In the genomic region with DNA sequence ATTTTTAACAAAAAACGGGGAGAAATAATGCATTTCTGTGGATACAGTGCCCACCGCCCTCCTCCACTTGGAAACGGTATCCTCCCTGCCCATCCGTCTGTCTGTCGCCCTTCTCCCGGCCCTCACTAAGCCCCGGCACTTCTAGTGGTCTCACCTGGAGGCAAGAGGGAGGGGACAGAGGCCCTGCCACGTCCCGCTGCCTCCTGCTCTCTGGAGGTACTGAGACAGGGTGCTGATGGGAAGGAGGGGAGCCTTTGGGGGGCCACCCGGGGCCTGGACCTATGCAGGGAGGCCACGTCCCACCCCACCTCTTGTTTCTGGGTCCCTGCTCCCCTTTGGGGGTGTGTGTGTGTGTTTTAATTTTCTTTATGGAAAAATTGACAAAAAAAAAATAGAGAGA, we compare ENCODE assay signal across 20 cellular contexts. TPM values are rescaled to one million over a fixed set of nuclear protein-coding genes. Genes with fewer than 3 reads are reported as not detected.
DNase-seq lines count a peak whose midpoint lies in the region; ATAC-seq and TF ChIP-seq lines count a peak whose summit lies in the region.
"Had no signal": no experiment of that assay in that cellular context is flagged by ENCODE, and none has a peak within 500 bp of the region (broad histone marks: within the 10 kb centered on the region; RNA-seq: fewer than 3 reads in every experiment).

No MANE protein-coding gene starts in this region.

- peaks cover 32% of the 10 kb centered on the region for H3K27me3 Mint-ChIP-seq in Calu3 (ENCODE audit: unreplicated experiment)
- peaks cover 0 to 13% of the 10 kb centered on the region in 2 donors for H3K27me3 Mint-ChIP-seq in natural killer cell treated with Interleukin-12 subunit alpha and Interleukin-12 subunit beta and Interleukin-15 and Interleukin-18, amount 100 ng/mL, for 72 hours

- no peak overlapping the region for H3K4me3 ChIP-seq in BLaER1
- H3K4me3 ChIP-seq in adrenal gland = no peak overlapping the region
- no peak overlapping the region for H3K4me3 ChIP-seq in liver (ENCODE audit: low read depth in 1 of 3, low read length in 3 of 3)
- H3K4me3 ChIP-seq: GM23248, PC-9, SJSA1 had no signal

- H3K9me3 ChIP-seq in BLaER1 (no peaks in the 10 kb centered on the region), adrenal gland (replicated peaks in 1 of 3) (no peaks in the 10 kb centered on the region), liver (ENCODE audit: control insufficient read depth in 4 of 4, low read length in 3 of 4) (no peaks in the 10 kb centered on the region)
- H3K9me3 ChIP-seq: SJSA1 had no signal

- no peaks in the 10 kb centered on the region for H3K4me1 Mint-ChIP-seq in Calu3 (ENCODE audit: low read depth, unreplicated experiment)
- H3K4me1 Mint-ChIP-seq in natural killer cell treated with Interleukin-12 subunit alpha and Interleukin-12 subunit beta and Interleukin-15 and Interleukin-18, amount 100 ng/mL, for 72 hours (ENCODE audit: low read depth in 2 of 2) = peaks cover 0 to 8% of the 10 kb centered on the region in 2 donors

- no peaks in the 10 kb centered on the region for H3K27me3 ChIP-seq in BLaER1
- H3K27me3 ChIP-seq in adrenal gland = no peaks in the 10 kb centered on the region
- no peaks in the 10 kb centered on the region for H3K27me3 ChIP-seq in liver (ENCODE audit: control insufficient read depth in 4 of 4, insufficient read depth in 4 of 4, low read length in 3 of 4)
- H3K27me3 ChIP-seq: SJSA1 had no signal

- H3K36me3 ChIP-seq in BLaER1 (peaks cover 57% of the 10 kb centered on the region), adrenal gland (replicated peaks in 1 of 2) (peaks cover 0 to 45% of the 10 kb centered on the region in 2 donors), liver (ENCODE audit: control insufficient read depth in 4 of 4, insufficient read depth in 3 of 4, low read depth in 1 of 4, low read length in 3 of 4) (peaks cover 0 to 13% (median 10%) of the 10 kb centered on the region in 4 donors)

- H3K9ac ChIP-seq in BLaER1 (no peak overlapping the region), liver (ENCODE audit: low read depth in 1 of 2, low read length in 2 of 2) (peak overlapping the region in 1 of 2 donors; percentile 14)
- H3K9ac ChIP-seq: GM23248 had no signal

- H3K27ac Mint-ChIP-seq in Calu3 (ENCODE audit: unreplicated experiment) = no peak overlapping the region
- no peak overlapping the region for H3K27ac Mint-ChIP-seq in natural killer cell treated with Interleukin-12 subunit alpha and Interleukin-12 subunit beta and Interleukin-15 and Interleukin-18, amount 100 ng/mL, for 72 hours

- TF ChIP-seq POLR2A in adrenal gland (IDR thresholded peaks at IDR 0.05) = no peak

- H3K4me3 Mint-ChIP-seq in Calu3 (ENCODE audit: low read depth, unreplicated experiment) = no peak overlapping the region
- H3K4me3 Mint-ChIP-seq in natural killer cell treated with Interleukin-12 subunit alpha and Interleukin-12 subunit beta and Interleukin-15 and Interleukin-18, amount 100 ng/mL, for 72 hours = no peak overlapping the region

- H3K36me3 Mint-ChIP-seq in Calu3 (ENCODE audit: insufficient read depth, unreplicated experiment) = peaks cover 56% of the 10 kb centered on the region
- no peaks in the 10 kb centered on the region for H3K36me3 Mint-ChIP-seq in natural killer cell treated with Interleukin-12 subunit alpha and Interleukin-12 subunit beta and Interleukin-15 and Interleukin-18, amount 100 ng/mL, for 72 hours

- no peaks in the 10 kb centered on the region for H3K9me3 Mint-ChIP-seq in Calu3 (ENCODE audit: low read depth, unreplicated experiment)
- no peaks in the 10 kb centered on the region for H3K9me3 Mint-ChIP-seq in natural killer cell treated with Interleukin-12 subunit alpha and Interleukin-12 subunit beta and Interleukin-15 and Interleukin-18, amount 100 ng/mL, for 72 hours

- BruUV-seq in Calu3 (replicated peaks; lab: Mats Ljungman, UMichigan) = TSS peak; percentile 57

- no peak for ATAC-seq in natural killer cell treated with Interleukin-12 subunit alpha and Interleukin-12 subunit beta and Interleukin-15 and Interleukin-18, amount 100 ng/mL, for 72 hours

- intact Hi-C loops in Calu3 (cut with micrococcal nuclease; ENCODE audit: unreplicated experiment) (no loop called here), adrenal gland (cut with DNase I) (loop anchor here in 1 of 2 donors (10.0 kb wide), 1 partner anchor 185 kb away; no protein-coding TSS in a partner anchor)

- no peak for TF ChIP-seq RAD21 in liver (IDR thresholded peaks at IDR 0.05)

- DNase-seq in Calu3 (no peak), adrenal gland (no peak), NCI-H2227 (lab: John Stamatoyannopoulos, UW; ENCODE audit: unreplicated experiment) (no peak), KG1 (lab: John Stamatoyannopoulos, UW) (no peak)
- DNase-seq in natural killer cell treated with Interleukin-12 subunit alpha and Interleukin-12 subunit beta and Interleukin-15 and Interleukin-18, amount 100 ng/mL, for 72 hours (ENCODE audit: low spot score) = no peak
- DNase-seq: ACHN, GDM1, GM23248, HCEC 1CT, MV-4-11, NCI-H1694 treated with DMSO at 0.1 percent for 48 hours, NCI-H2107, NCI-H2227 treated with DMSO at 0.1 percent for 48 hours, NCI-H510A treated with DMSO at 0.1 percent for 48 hours, NCI-H774, PC-9 had no signal

- H3K27ac ChIP-seq in BLaER1 = no peak overlapping the region
- peak overlapping the region in 4 of 5 donors; percentile 54 to 89 (median 78) for H3K27ac ChIP-seq in adrenal gland
- peak overlapping the region; percentile 81 to 95 for H3K27ac ChIP-seq in liver (ENCODE audit: low read depth in 1 of 2, low read length in 2 of 2)
- H3K27ac ChIP-seq: GM23248, PC-9, SJSA1 had no signal

- TF ChIP-seq CTCF in Calu3 (IDR thresholded peaks at IDR 0.05; ENCODE audit: unreplicated experiment) (no peak), adrenal gland (IDR thresholded peaks at IDR 0.05) (no peak), liver (IDR thresholded peaks at IDR 0.05; ENCODE audit: low read depth, low read length, missing input control) (no peak)

- peaks cover 35% of the 10 kb centered on the region for H3K4me1 ChIP-seq in BLaER1
- H3K4me1 ChIP-seq in adrenal gland (replicated peaks in 1 of 2) = peaks cover 11 to 15% of the 10 kb centered on the region in 2 donors
- H3K4me1 ChIP-seq in liver (ENCODE audit: control insufficient read depth in 4 of 4, insufficient read depth in 4 of 4, low read length in 3 of 4) = peaks cover 22 to 40% (median 34%) of the 10 kb centered on the region in 4 donors
- H3K4me1 ChIP-seq: SJSA1 had no signal

- CTCF ChIA-PET in Calu3 (lab: Charles Lee) = no interaction called here

- no peaks in the 10 kb centered on the region; the same call in 1 of the 2 replicates for H4K20me1 ChIP-seq in BLaER1

- 63 to 79% (median 72%) methylated on average over 11 of the region's 11 CpGs for WGBS in adrenal gland, 4 donors
- 87% methylated on average over 11 of the region's 11 CpGs for WGBS in liver

- peak overlapping the region; percentile 76 for H3K4me2 ChIP-seq in BLaER1
- H3K4me2 ChIP-seq: PC-9 had no signal

TF ChIP-seq in liver, 16 proteins besides CTCF, POLR2A, EP300 and RAD21 (continues in another document):
- TF ChIP-seq FOXA1 (IDR thresholded peaks at IDR 0.05) (no peak), EGR1 (IDR thresholded peaks at IDR 0.05; ENCODE audit: low read depth in 2 of 2) (no peak), RXRA (IDR thresholded peaks at IDR 0.05) (no peak), NR2F2 (IDR thresholded peaks at IDR 0.05) (no peak), HNF4G (IDR thresholded peaks at IDR 0.05) (no peak), TAF1 (conservative IDR thresholded peaks at IDR 0.05) (no peak), SP1 (IDR thresholded peaks at IDR 0.05) (no peak)
- TF ChIP-seq, protein P1, sequence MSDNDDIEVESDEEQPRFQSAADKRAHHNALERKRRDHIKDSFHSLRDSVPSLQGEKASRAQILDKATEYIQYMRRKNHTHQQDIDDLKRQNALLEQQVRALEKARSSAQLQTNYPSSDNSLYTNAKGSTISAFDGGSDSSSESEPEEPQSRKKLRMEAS (IDR thresholded peaks at IDR 0.05) = no peak

RNA-seq across cellular contexts. Expression of a gene that starts 3.0 kb away (rescaled TPM):
- total RNA-seq in Calu3 (2022) (0.45 TPM in 1 of 2 replicates, not detected in the other), adrenal gland (1 to 10 TPM in 2 of 8 donors, under 1 TPM in 3, not detected in 3; 0.57 to 1.7 (median 0.90) TPM), liver (100 to 1,000 TPM in 1 of 2 donors, 10 to 100 TPM in 1; 18.8 to 204 TPM)
- polyA plus RNA-seq in adrenal gland (1 to 10 TPM in 2 of 3 donors, under 1 TPM in 1; 0.84 to 9.3 (median 1.5) TPM), liver (1,000 to 10,000 TPM in 1 of 2 donors, 100 to 1,000 TPM in 1; 509 to 1,000 TPM)
- 1 to 10 TPM in 1 of 2 donors, under 1 TPM in 1; 0.92 to 2.4 TPM for total RNA-seq in natural killer cell treated with Interleukin-12 subunit alpha and Interleukin-12 subunit beta and Interleukin-15 and Interleukin-18, amount 100 ng/mL, for 72 hours
- total RNA-seq: Daoy, GM23248, SJSA1 had no signal
- polyA plus RNA-seq: GM23248 had no signal

RNA-seq across cellular contexts. Expression of a gene that starts 10.6 kb away (rescaled TPM):
- total RNA-seq in Calu3 (2022) = 114 and 127 TPM in 2 replicates
- 100 to 1,000 TPM; 104 to 220 (median 146) TPM for total RNA-seq in adrenal gland
- 100 to 1,000 TPM; 116 to 302 (median 169) TPM for polyA plus RNA-seq in adrenal gland
- 10 to 100 TPM; 31.6 to 80.2 TPM for total RNA-seq in liver
- polyA plus RNA-seq in liver = 10 to 100 TPM; 22.8 to 85.9 TPM
- total RNA-seq in natural killer cell treated with Interleukin-12 subunit alpha and Interleukin-12 subunit beta and Interleukin-15 and Interleukin-18, amount 100 ng/mL, for 72 hours = 100 to 1,000 TPM in 1 of 2 donors, 10 to 100 TPM in 1; 90.4 to 102 TPM

RNA-seq across cellular contexts. Expression of a gene that starts 12.6 kb away (rescaled TPM):
- total RNA-seq in Calu3 (2022) = not detected in 2 replicates
- total RNA-seq in adrenal gland = 10 to 100 TPM in 1 of 8 donors, 1 to 10 TPM in 5, under 1 TPM in 1, not detected in 1; 0.45 to 45.0 (median 3.6) TPM
- polyA plus RNA-seq in adrenal gland = under 1 TPM; 0.33 to 0.88 (median 0.40) TPM
- total RNA-seq in liver = 1 to 10 TPM in 1 of 2 donors, under 1 TPM in 1; 0.33 to 3.9 TPM
- under 1 TPM in 1 of 2 donors, not detected in 1; 0.29 TPM for polyA plus RNA-seq in liver
- under 1 TPM in 1 of 2 donors, not detected in 1; 0.38 TPM for total RNA-seq in natural killer cell treated with Interleukin-12 subunit alpha and Interleukin-12 subunit beta and Interleukin-15 and Interleukin-18, amount 100 ng/mL, for 72 hours
- total RNA-seq: Daoy, GM23248 had no signal
- polyA plus RNA-seq: GM23248 had no signal

RNA-seq across cellular contexts. Expression of a gene that starts 30.6 kb away (rescaled TPM):
- total RNA-seq in Calu3 (2022) = 494 and 609 TPM in 2 replicates
- 100 to 1,000 TPM in 1 of 8 donors, 10 to 100 TPM in 7; 30.2 to 106 (median 60.1) TPM for total RNA-seq in adrenal gland
- 10 to 100 TPM in 2 of 3 donors, 1 to 10 TPM in 1; 8.2 to 87.8 (median 62.7) TPM for polyA plus RNA-seq in adrenal gland
- total RNA-seq in liver = 10 to 100 TPM; 33.7 to 48.6 TPM
- polyA plus RNA-seq in liver = 100 to 1,000 TPM in 1 of 2 donors, 10 to 100 TPM in 1; 47.3 to 150 TPM
- 1 to 10 TPM; 1.5 to 2.7 TPM for total RNA-seq in natural killer cell treated with Interleukin-12 subunit alpha and Interleukin-12 subunit beta and Interleukin-15 and Interleukin-18, amount 100 ng/mL, for 72 hours
- total RNA-seq: GM23248 had no signal

RNA-seq across cellular contexts. Expression of a gene that starts 49.6 kb away (rescaled TPM):
- total RNA-seq in Calu3 (2022) (5.9 and 7.6 TPM in 2 replicates), adrenal gland (10 to 100 TPM in 1 of 8 donors, 1 to 10 TPM in 7; 1.8 to 16.1 (median 6.7) TPM), liver (1 to 10 TPM; 2.0 to 4.1 TPM)
- polyA plus RNA-seq in adrenal gland (1 to 10 TPM; 3.5 to 6.4 (median 4.2) TPM), liver (under 1 TPM; 0.15 to 0.65 TPM)
- 10 to 100 TPM in 1 of 2 donors, 1 to 10 TPM in 1; 1.1 to 15.0 TPM for total RNA-seq in natural killer cell treated with Interleukin-12 subunit alpha and Interleukin-12 subunit beta and Interleukin-15 and Interleukin-18, amount 100 ng/mL, for 72 hours
- total RNA-seq: Daoy, GM23248 had no signal

Comparison
In these comparisons a context has a peak if more than half of its experiments do, and no peak if none do; other contexts are left out.
1. RNA of a gene that starts 3.0 kb away (total RNA-seq): 18.8 to 204 TPM in liver; 0.92 to 2.4 TPM in natural killer cell treated with Interleukin-12 subunit alpha and Interleukin-12 subunit beta and Interleukin-15 and Interleukin-18, amount 100 ng/mL, for 72 hours, 0.57 to 1.7 TPM in adrenal gland and 0.45 TPM in Calu3; every median in the first group is over 4 times any median in the second.